Comparison of ENCODE assay signal across 27 cellular contexts in the genomic region with DNA sequence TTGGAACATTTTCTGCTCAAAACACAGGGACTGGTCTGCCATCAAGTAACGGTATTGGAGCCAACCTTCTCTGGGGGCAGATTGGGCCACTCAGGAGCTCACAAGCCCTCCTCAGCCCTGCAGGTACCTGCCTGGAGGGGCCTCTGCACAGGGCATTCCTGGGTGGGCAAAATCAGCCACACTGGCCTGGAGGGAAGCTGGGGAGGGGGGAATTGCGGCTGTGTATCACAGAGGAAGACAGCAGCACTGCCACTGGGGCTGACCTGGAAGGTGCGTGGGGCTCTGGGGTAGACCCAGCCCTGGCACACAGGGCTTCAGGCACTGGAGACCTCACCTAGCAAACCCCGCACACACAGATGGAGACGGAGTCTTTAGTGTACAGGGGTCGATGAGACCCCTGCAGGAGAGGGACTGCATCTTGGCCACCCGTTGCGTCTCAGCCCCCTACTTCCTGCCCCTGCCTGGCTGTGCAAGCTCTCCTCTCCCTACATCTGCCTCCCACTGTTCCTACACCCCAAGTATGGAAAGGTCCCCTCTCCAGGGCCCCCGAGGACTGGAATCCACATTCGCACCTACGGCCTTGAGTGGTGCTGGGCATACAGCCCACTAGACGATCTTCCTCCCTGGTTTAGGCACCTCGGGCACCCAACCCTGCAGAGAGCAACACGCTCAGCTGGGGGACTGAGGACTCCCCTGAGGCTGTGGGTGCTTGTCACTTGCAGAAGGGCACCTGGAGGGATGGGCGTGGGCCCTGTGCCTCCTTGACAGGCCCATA. TPM values are rescaled to one million over a fixed set of nuclear protein-coding genes. Genes with fewer than 3 reads are reported as not detected.
DNase-seq lines count a peak whose midpoint lies in the region; ATAC-seq, FAIRE-seq and TF ChIP-seq lines count a peak whose summit lies in the region.
"Had no signal": no experiment of that assay in that cellular context is flagged by ENCODE, and none has a peak within 500 bp of the region (broad histone marks: within the 10 kb centered on the region; RNA-seq: fewer than 3 reads in every experiment).

No MANE protein-coding gene starts in this region.

- no peak for TF ChIP-seq EP300 in HepG2 (IDR thresholded peaks at IDR 0.05; ENCODE audit: low read depth in 2 of 2, low read length in 2 of 2)
- TF ChIP-seq EP300 in HepG2 (CRISPR knock-in tag; IDR thresholded peaks at IDR 0.05; ENCODE audit: borderline replicate concordance) = no peak

- ATAC-seq in stimulated activated naive CD8-positive, alpha-beta T cell treated with anti-CD3 and anti-CD28 coated beads, Interleukin-15, amount 100 ng/mL, for 72 hours = peak; percentile 20
- no peak for ATAC-seq in stimulated activated naive CD8-positive, alpha-beta T cell treated with anti-CD3 and anti-CD28 coated beads, Interleukin-15, Interleukin-2, amounts not matched to agents 100 U/mL and 50 U/mL, for 24 hours
- ATAC-seq in HepG2 (no peak; the same call in 2 of the 3 replicates), HG03039 (IDR thresholded peaks at IDR 0.05; ENCODE audit: unreplicated experiment) (no peak)
- ATAC-seq: CD8-positive, alpha-beta T cell; Right ventricle myocardium inferior had no signal

- peaks cover 3% of the 10 kb centered on the region for H3K79me2 ChIP-seq in HepG2 (ENCODE audit: insufficient read depth, low read length)

- no peak overlapping the region for H3K4me3 ChIP-seq in HepG2 (replicated peaks in 1 of 3; ENCODE audit: insufficient read depth in 1 of 3, low read depth in 2 of 3, low read length in 3 of 3)

- POLR2A ChIA-PET in HepG2 (lab: Yijun Ruan, JAX) = no interaction called here

- peaks cover 6% of the 10 kb centered on the region for H3K27me3 Mint-ChIP-seq in stimulated activated naive CD8-positive, alpha-beta T cell treated with anti-CD3 and anti-CD28 coated beads, Interleukin-15, amount 100 ng/mL, for 72 hours
- no peaks in the 10 kb centered on the region for H3K27me3 Mint-ChIP-seq in neural crest cell (ENCODE audit: low read depth)

- H4K20me1 ChIP-seq in HepG2 (ENCODE audit: insufficient read depth, low read length) = no peaks in the 10 kb centered on the region

- no peak overlapping the region for H3K9ac ChIP-seq in HepG2 (ENCODE audit: insufficient read depth, low read depth, low read length)

- TF ChIP-seq POLR2A in HepG2 (IDR thresholded peaks at IDR 0.05; ENCODE audit: insufficient read depth in 1 of 2, low read depth in 2 of 2, low read length in 2 of 2) = peak in 1 of 2 experiments; percentile 21; a peak in 1 of 4 replicates

- TF ChIP-seq CTCF in HepG2 (CRISPR knock-in tag; IDR thresholded peaks at IDR 0.05) (no peak), neural crest cell (conservative IDR thresholded peaks at IDR 0.05) (no peak), GM20000 (IDR thresholded peaks at IDR 0.05; ENCODE audit: extremely low read depth, missing control alignments) (no peak)

- BruUV-seq in HepG2 (replicated peaks; lab: Mats Ljungman, UMichigan) = no TSS peak

- TF ChIP-seq RAD21 in HepG2 (CRISPR knock-in tag; IDR thresholded peaks at IDR 0.05) = no peak

- no peaks in the 10 kb centered on the region for H3K9me3 ChIP-seq in HepG2 (ENCODE audit: low read length)

- peaks cover 10% of the 10 kb centered on the region for H3K4me1 Mint-ChIP-seq in stimulated activated naive CD8-positive, alpha-beta T cell treated with anti-CD3 and anti-CD28 coated beads, Interleukin-15, amount 100 ng/mL, for 72 hours
- peaks cover 3% of the 10 kb centered on the region for H3K4me1 Mint-ChIP-seq in neural crest cell

- H3K4me3 Mint-ChIP-seq in stimulated activated naive CD8-positive, alpha-beta T cell treated with anti-CD3 and anti-CD28 coated beads, Interleukin-15, amount 100 ng/mL, for 72 hours = no peak overlapping the region
- H3K4me3 Mint-ChIP-seq in neural crest cell = peak overlapping the region; percentile 23
- H3K4me3 Mint-ChIP-seq: CD8-positive, alpha-beta T cell had no signal

- no peaks in the 10 kb centered on the region for H3K36me3 Mint-ChIP-seq in neural crest cell (ENCODE audit: low read depth)

- H3K9me3 Mint-ChIP-seq in stimulated activated naive CD8-positive, alpha-beta T cell treated with anti-CD3 and anti-CD28 coated beads, Interleukin-15, amount 100 ng/mL, for 72 hours = no peaks in the 10 kb centered on the region
- H3K9me3 Mint-ChIP-seq in neural crest cell = no peaks in the 10 kb centered on the region
- H3K9me3 Mint-ChIP-seq: CD8-positive, alpha-beta T cell had no signal

- no peaks in the 10 kb centered on the region for H3K27me3 ChIP-seq in HepG2 (ENCODE audit: control insufficient read depth in 1 of 2, insufficient read depth in 2 of 2, low read length in 2 of 2)

- no peak overlapping the region for H3K27ac Mint-ChIP-seq in stimulated activated naive CD8-positive, alpha-beta T cell treated with anti-CD3 and anti-CD28 coated beads, Interleukin-15, amount 100 ng/mL, for 72 hours
- no peak overlapping the region for H3K27ac Mint-ChIP-seq in neural crest cell (ENCODE audit: unreplicated experiment)
- H3K27ac Mint-ChIP-seq: CD8-positive, alpha-beta T cell had no signal

- 81% methylated on average over 9 of the region's 15 CpGs for WGBS in HepG2 (ENCODE audit: low lambda C conversion rate)

- intact Hi-C loops in HepG2 (cut with micrococcal nuclease; ENCODE audit: unreplicated experiment) = no loop called here

- peaks cover 6% of the 10 kb centered on the region for H3K4me1 ChIP-seq in HepG2 (ENCODE audit: insufficient read depth, low read length)

- FAIRE-seq in HepG2 (lab: Jason Lieb, UNC) = no peak
- FAIRE-seq: G401.6, GM12892 had no signal

- CTCF ChIA-PET in HepG2 (lab: Yijun Ruan, JAX; ENCODE audit: low intra/inter-chr PET ratio, low total read pairs) = no interaction called here

- in situ Hi-C loops in HepG2 (cut with HindIII; ENCODE audit: extremely low pct_ligation_motif_present, low pct_unique_long_range_greater_than_20kb) = no loop called here

- no peak overlapping the region for H3K4me2 ChIP-seq in HepG2 (ENCODE audit: low read depth, low read length)

- H2AFZ ChIP-seq in HepG2 (ENCODE audit: low read length) = no peak overlapping the region

- peaks cover 2 to 4% of the 10 kb centered on the region in 2 experiments; a peak in 2 of 5 replicates for H3K36me3 ChIP-seq in HepG2 (replicated peaks in 1 of 2; ENCODE audit: control insufficient read depth in 1 of 2, insufficient read depth in 2 of 2, low read length in 2 of 2)

- DNase-seq in stimulated activated naive CD8-positive, alpha-beta T cell treated with anti-CD3 and anti-CD28 coated beads, Interleukin-15, amount 100 ng/mL, for 72 hours = no peak
- no peak for DNase-seq in stimulated activated naive CD8-positive, alpha-beta T cell treated with anti-CD3 and anti-CD28 coated beads, Interleukin-15, Interleukin-2, amounts not matched to agents 100 U/mL and 50 U/mL, for 24 hours
- DNase-seq in HepG2 (ENCODE audit: low spot score) (no peak), neural crest cell (ENCODE audit: low read depth, low spot score) (no peak), COLO668 (lab: John Stamatoyannopoulos, UW; ENCODE audit: unreplicated experiment) (no peak), OCI-M1 (lab: John Stamatoyannopoulos, UW) (no peak), GM20000 (ENCODE audit: low spot score) (no peak)
- DNase-seq: 8988T; C1 segment of cervical spinal cord; Calu3; CD8-positive, alpha-beta T cell; DMS153; KG1; NCI-H1092 treated with DMSO at 0.1 percent for 48 hours; NCI-H146; NCI-H2029; NCI-H2227 treated with DMSO at 0.1 percent for 48 hours; NCI-H510A; NCI-H774 had no signal

- no peak overlapping the region for H3K27ac ChIP-seq in HepG2 (ENCODE audit: extremely low read length, insufficient read depth, low read length)

RNA-seq across cellular contexts. Expression of a gene that starts 7.1 kb away (rescaled TPM):
- 50.4 and 80.6 TPM in 2 replicates for total RNA-seq in HepG2 (2016; rRNA removed; fragmentation: Illumina TruSeq; extraction: Trizol)
- total RNA-seq in HepG2 (2016; cell fraction: cytosol; rRNA removed; fragmentation: Illumina TruSeq; extraction: Trizol; ENCODE audit: low read depth) = 41.5 and 43.0 TPM in 2 replicates
- total RNA-seq in HepG2 (2016; cell fraction: insoluble cytoplasmic fraction; rRNA removed; fragmentation: Illumina TruSeq; extraction: Trizol) = 44.1 and 73.0 TPM in 2 replicates
- 48.8 and 52.0 TPM in 2 replicates for total RNA-seq in HepG2 (2016; cell fraction: membrane; rRNA removed; fragmentation: Illumina TruSeq; extraction: Trizol)
- 159 and 170 TPM in 2 replicates for total RNA-seq in HepG2 (2016; cell fraction: nucleus; rRNA removed; fragmentation: Illumina TruSeq; extraction: Trizol)
- polyA plus RNA-seq in HepG2 (2011; rRNA removed) = 112 and 125 TPM in 2 replicates
- 40.5 and 54.4 TPM in 2 replicates for polyA plus RNA-seq in HepG2 (2011; cell fraction: cytosol; rRNA removed)
- 1,408 and 1,626 TPM in 2 replicates for polyA plus RNA-seq in HepG2 (2011; cell fraction: nucleus; rRNA removed)
- 364 and 397 TPM in 2 replicates for polyA plus RNA-seq in HepG2 (2012)
- polyA plus RNA-seq in HepG2 (2016; cell fraction: cytosol; fragmentation: Illumina TruSeq; extraction: Trizol; ENCODE audit: low read depth) = 15.2 and 19.4 TPM in 2 replicates
- polyA plus RNA-seq in HepG2 (2016; cell fraction: insoluble cytoplasmic fraction; fragmentation: Illumina TruSeq; extraction: Trizol; ENCODE audit: low read depth) = 169 and 221 TPM in 2 replicates
- polyA plus RNA-seq in HepG2 (2016; cell fraction: membrane; fragmentation: Illumina TruSeq; extraction: Trizol; ENCODE audit: low read depth) = 38.4 and 49.5 TPM in 2 replicates
- 998 and 1,215 TPM in 2 replicates for polyA plus RNA-seq in HepG2 (2016; cell fraction: nucleus; fragmentation: Illumina TruSeq; extraction: Trizol; ENCODE audit: insufficient read depth, low read depth)
- 125 and 143 TPM in 2 replicates for polyA minus RNA-seq in HepG2 (2011; rRNA and poly(A)+ RNA removed; ENCODE audit: low replicate concordance)
- 88.7 and 111 TPM in 2 replicates for polyA minus RNA-seq in HepG2 (2011; cell fraction: cytosol; rRNA and poly(A)+ RNA removed)
- 176 and 198 TPM in 2 replicates for polyA minus RNA-seq in HepG2 (2011; cell fraction: nucleus; rRNA and poly(A)+ RNA removed)
- total RNA-seq in neural crest cell = 779 and 803 TPM in 2 replicates

RNA-seq across cellular contexts. Expression of a gene that starts 25.3 kb away (rescaled TPM):
- 0.20 TPM in 1 of 2 replicates, not detected in the other for total RNA-seq in HepG2 (2016; rRNA removed; fragmentation: Illumina TruSeq; extraction: Trizol)
- total RNA-seq in HepG2 (2016; cell fraction: cytosol; rRNA removed; fragmentation: Illumina TruSeq; extraction: Trizol; ENCODE audit: low read depth) = 0.30 TPM in 1 of 2 replicates, not detected in the other
- total RNA-seq in HepG2 (2016; cell fraction: insoluble cytoplasmic fraction; rRNA removed; fragmentation: Illumina TruSeq; extraction: Trizol) = 0.35 TPM in 1 of 2 replicates, not detected in the other
- total RNA-seq in HepG2 (2016; cell fraction: membrane; rRNA removed; fragmentation: Illumina TruSeq; extraction: Trizol) = 0.12 and 0.41 TPM in 2 replicates
- total RNA-seq in HepG2 (2016; cell fraction: nucleus; rRNA removed; fragmentation: Illumina TruSeq; extraction: Trizol) = 0.19 and 0.34 TPM in 2 replicates
- polyA plus RNA-seq in HepG2 (2011; rRNA removed) = 0.73 and 1.2 TPM in 2 replicates
- 0.59 and 1.3 TPM in 2 replicates for polyA plus RNA-seq in HepG2 (2011; cell fraction: cytosol; rRNA removed)
- polyA plus RNA-seq in HepG2 (2011; cell fraction: nucleus; rRNA removed) = 2.0 and 2.8 TPM in 2 replicates
- polyA plus RNA-seq in HepG2 (2012) = 0.43 and 1.1 TPM in 2 replicates
- polyA plus RNA-seq in HepG2 (2016; cell fraction: cytosol; fragmentation: Illumina TruSeq; extraction: Trizol; ENCODE audit: low read depth) = 0.08 and 0.16 TPM in 2 replicates
- not detected in 2 replicates for polyA plus RNA-seq in HepG2 (2016; cell fraction: insoluble cytoplasmic fraction; fragmentation: Illumina TruSeq; extraction: Trizol; ENCODE audit: low read depth)
- 0.21 TPM in 1 of 2 replicates, not detected in the other for polyA plus RNA-seq in HepG2 (2016; cell fraction: membrane; fragmentation: Illumina TruSeq; extraction: Trizol; ENCODE audit: low read depth)
- 0.53 TPM in 1 of 2 replicates, not detected in the other for polyA plus RNA-seq in HepG2 (2016; cell fraction: nucleus; fragmentation: Illumina TruSeq; extraction: Trizol; ENCODE audit: insufficient read depth, low read depth)
- polyA minus RNA-seq in HepG2 (2011; rRNA and poly(A)+ RNA removed; ENCODE audit: low replicate concordance) = 1.0 and 1.7 TPM in 2 replicates
- polyA minus RNA-seq in HepG2 (2011; cell fraction: cytosol; rRNA and poly(A)+ RNA removed) = not detected in 2 replicates
- 1.3 and 1.6 TPM in 2 replicates for polyA minus RNA-seq in HepG2 (2011; cell fraction: nucleus; rRNA and poly(A)+ RNA removed)
- 5.3 and 7.8 TPM in 2 replicates for total RNA-seq in neural crest cell
- total RNA-seq: Daoy had no signal

RNA-seq across cellular contexts. Expression of a gene that starts 31.8 kb away (rescaled TPM):
- 208 and 253 TPM in 2 replicates for total RNA-seq in HepG2 (2016; rRNA removed; fragmentation: Illumina TruSeq; extraction: Trizol)
- 337 and 393 TPM in 2 replicates for total RNA-seq in HepG2 (2016; cell fraction: cytosol; rRNA removed; fragmentation: Illumina TruSeq; extraction: Trizol; ENCODE audit: low read depth)
- total RNA-seq in HepG2 (2016; cell fraction: insoluble cytoplasmic fraction; rRNA removed; fragmentation: Illumina TruSeq; extraction: Trizol) = 204 and 279 TPM in 2 replicates
- total RNA-seq in HepG2 (2016; cell fraction: membrane; rRNA removed; fragmentation: Illumina TruSeq; extraction: Trizol) = 174 and 204 TPM in 2 replicates
- 53.2 and 75.0 TPM in 2 replicates for total RNA-seq in HepG2 (2016; cell fraction: nucleus; rRNA removed; fragmentation: Illumina TruSeq; extraction: Trizol)
- polyA plus RNA-seq in HepG2 (2011; rRNA removed) = 225 and 236 TPM in 2 replicates
- polyA plus RNA-seq in HepG2 (2011; cell fraction: cytosol; rRNA removed) = 204 and 385 TPM in 2 replicates
- polyA plus RNA-seq in HepG2 (2011; cell fraction: nucleus; rRNA removed) = 89.2 and 109 TPM in 2 replicates
- 108 and 117 TPM in 2 replicates for polyA plus RNA-seq in HepG2 (2012)
- polyA plus RNA-seq in HepG2 (2016; cell fraction: cytosol; fragmentation: Illumina TruSeq; extraction: Trizol; ENCODE audit: low read depth) = 547 and 569 TPM in 2 replicates
- 265 and 294 TPM in 2 replicates for polyA plus RNA-seq in HepG2 (2016; cell fraction: insoluble cytoplasmic fraction; fragmentation: Illumina TruSeq; extraction: Trizol; ENCODE audit: low read depth)
- polyA plus RNA-seq in HepG2 (2016; cell fraction: membrane; fragmentation: Illumina TruSeq; extraction: Trizol; ENCODE audit: low read depth) = 203 and 243 TPM in 2 replicates
- polyA plus RNA-seq in HepG2 (2016; cell fraction: nucleus; fragmentation: Illumina TruSeq; extraction: Trizol; ENCODE audit: insufficient read depth, low read depth) = 127 and 128 TPM in 2 replicates
- 125 and 227 TPM in 2 replicates for polyA minus RNA-seq in HepG2 (2011; rRNA and poly(A)+ RNA removed; ENCODE audit: low replicate concordance)
- polyA minus RNA-seq in HepG2 (2011; cell fraction: cytosol; rRNA and poly(A)+ RNA removed) = 25.2 and 36.1 TPM in 2 replicates
- 9.8 and 9.9 TPM in 2 replicates for polyA minus RNA-seq in HepG2 (2011; cell fraction: nucleus; rRNA and poly(A)+ RNA removed)
- 249 and 261 TPM in 2 replicates for total RNA-seq in neural crest cell

RNA-seq across cellular contexts. Expression of a gene that starts 42.1 kb away (rescaled TPM):
- total RNA-seq in HepG2 (2016; rRNA removed; fragmentation: Illumina TruSeq; extraction: Trizol) = not detected in 2 replicates
- not detected in 2 replicates for total RNA-seq in HepG2 (2016; cell fraction: cytosol; rRNA removed; fragmentation: Illumina TruSeq; extraction: Trizol; ENCODE audit: low read depth)
- total RNA-seq in HepG2 (2016; cell fraction: insoluble cytoplasmic fraction; rRNA removed; fragmentation: Illumina TruSeq; extraction: Trizol) = not detected in 2 replicates
- not detected in 2 replicates for total RNA-seq in HepG2 (2016; cell fraction: membrane; rRNA removed; fragmentation: Illumina TruSeq; extraction: Trizol)
- not detected in 2 replicates for total RNA-seq in HepG2 (2016; cell fraction: nucleus; rRNA removed; fragmentation: Illumina TruSeq; extraction: Trizol)
- polyA plus RNA-seq in HepG2 (2011; rRNA removed) = not detected in 2 replicates
- not detected in 2 replicates for polyA plus RNA-seq in HepG2 (2011; cell fraction: cytosol; rRNA removed)
- not detected in 2 replicates for polyA plus RNA-seq in HepG2 (2011; cell fraction: nucleus; rRNA removed)
- polyA plus RNA-seq in HepG2 (2012) = not detected in 2 replicates
- polyA plus RNA-seq in HepG2 (2016; cell fraction: cytosol; fragmentation: Illumina TruSeq; extraction: Trizol; ENCODE audit: low read depth) = not detected in 2 replicates
- not detected in 2 replicates for polyA plus RNA-seq in HepG2 (2016; cell fraction: insoluble cytoplasmic fraction; fragmentation: Illumina TruSeq; extraction: Trizol; ENCODE audit: low read depth)
- not detected in 2 replicates for polyA plus RNA-seq in HepG2 (2016; cell fraction: membrane; fragmentation: Illumina TruSeq; extraction: Trizol; ENCODE audit: low read depth)
- polyA plus RNA-seq in HepG2 (2016; cell fraction: nucleus; fragmentation: Illumina TruSeq; extraction: Trizol; ENCODE audit: insufficient read depth, low read depth) = not detected in 2 replicates
- not detected in 2 replicates for polyA minus RNA-seq in HepG2 (2011; rRNA and poly(A)+ RNA removed; ENCODE audit: low replicate concordance)
- not detected in 2 replicates for polyA minus RNA-seq in HepG2 (2011; cell fraction: cytosol; rRNA and poly(A)+ RNA removed)
- not detected in 2 replicates for polyA minus RNA-seq in HepG2 (2011; cell fraction: nucleus; rRNA and poly(A)+ RNA removed)
- total RNA-seq in neural crest cell = 0.23 and 0.39 TPM in 2 replicates
- total RNA-seq: CD8-positive, alpha-beta T cell; Daoy; OCI-LY7; Right ventricle myocardium inferior had no signal

RNA-seq across cellular contexts. Expression of a gene that starts 53.0 kb away (rescaled TPM):
- total RNA-seq in HepG2 (2016; rRNA removed; fragmentation: Illumina TruSeq; extraction: Trizol) = not detected in 2 replicates
- total RNA-seq in HepG2 (2016; cell fraction: cytosol; rRNA removed; fragmentation: Illumina TruSeq; extraction: Trizol; ENCODE audit: low read depth) = not detected in 2 replicates
- total RNA-seq in HepG2 (2016; cell fraction: insoluble cytoplasmic fraction; rRNA removed; fragmentation: Illumina TruSeq; extraction: Trizol) = not detected in 2 replicates
- not detected in 2 replicates for total RNA-seq in HepG2 (2016; cell fraction: membrane; rRNA removed; fragmentation: Illumina TruSeq; extraction: Trizol)
- total RNA-seq in HepG2 (2016; cell fraction: nucleus; rRNA removed; fragmentation: Illumina TruSeq; extraction: Trizol) = not detected in 2 replicates
- polyA plus RNA-seq in HepG2 (2011; rRNA removed) = not detected in 2 replicates
- not detected in 2 replicates for polyA plus RNA-seq in HepG2 (2011; cell fraction: cytosol; rRNA removed)
- not detected in 2 replicates for polyA plus RNA-seq in HepG2 (2011; cell fraction: nucleus; rRNA removed)
- not detected in 2 replicates for polyA plus RNA-seq in HepG2 (2012)
- polyA plus RNA-seq in HepG2 (2016; cell fraction: cytosol; fragmentation: Illumina TruSeq; extraction: Trizol; ENCODE audit: low read depth) = not detected in 2 replicates
- not detected in 2 replicates for polyA plus RNA-seq in HepG2 (2016; cell fraction: insoluble cytoplasmic fraction; fragmentation: Illumina TruSeq; extraction: Trizol; ENCODE audit: low read depth)
- not detected in 2 replicates for polyA plus RNA-seq in HepG2 (2016; cell fraction: membrane; fragmentation: Illumina TruSeq; extraction: Trizol; ENCODE audit: low read depth)
- not detected in 2 replicates for polyA plus RNA-seq in HepG2 (2016; cell fraction: nucleus; fragmentation: Illumina TruSeq; extraction: Trizol; ENCODE audit: insufficient read depth, low read depth)
- polyA minus RNA-seq in HepG2 (2011; rRNA and poly(A)+ RNA removed; ENCODE audit: low replicate concordance) = 0.14 TPM in 1 of 2 replicates, not detected in the other
- polyA minus RNA-seq in HepG2 (2011; cell fraction: cytosol; rRNA and poly(A)+ RNA removed) = not detected in 2 replicates
- polyA minus RNA-seq in HepG2 (2011; cell fraction: nucleus; rRNA and poly(A)+ RNA removed) = not detected in 2 replicates
- total RNA-seq in neural crest cell = not detected in 2 replicates
- total RNA-seq: Calu3; CD8-positive, alpha-beta T cell; Daoy; H4; OCI-LY7; Right ventricle myocardium inferior; SK-MEL-5 had no signal
